Comparison of ENCODE assay signal across 10 cellular contexts in genomic region chr3:112514527-112515128, GRCh38. TPM values are rescaled to one million over a fixed set of nuclear protein-coding genes. Genes with fewer than 3 reads are reported as not detected.
DNase-seq lines count a peak whose midpoint lies in the region; ATAC-seq and TF ChIP-seq lines count a peak whose summit lies in the region.
"Had no signal": no experiment of that assay in that cellular context is flagged by ENCODE, and none has a peak within 500 bp of the region (broad histone marks: within the 10 kb centered on the region; RNA-seq: fewer than 3 reads in every experiment).

No MANE protein-coding gene starts in this region.

- ATAC-seq in CD8-positive, alpha-beta T cell: peak; percentile 49
- ATAC-seq in GM19328 (IDR thresholded peaks at IDR 0.05; ENCODE audit: unreplicated experiment) (peak; percentile 99), HG02981 (IDR thresholded peaks at IDR 0.05; ENCODE audit: unreplicated experiment) (peak; percentile 99)

- peaks cover 18% of the 10 kb centered on the region for H3K4me1 Mint-ChIP-seq in CD8-positive, alpha-beta T cell (ENCODE audit: low read depth)
- H3K4me1 Mint-ChIP-seq in activated CD4-positive, alpha-beta memory T cell treated with anti-CD3 and anti-CD28 coated beads for 36 hours (ENCODE audit: low read depth): peaks cover 24% of the 10 kb centered on the region

- H3K4me1 ChIP-seq in CD8-positive, alpha-beta T cell (ENCODE audit: insufficient read depth, low read length): peaks cover 4% of the 10 kb centered on the region
- H3K4me1 ChIP-seq: SJCRH30 had no signal

- intact Hi-C loops in CD8-positive, alpha-beta T cell (cut with DNase I, micrococcal nuclease): loop anchor here in 1 of 2 experiments (1.0 kb wide), 1 partner anchor 402 kb away; no protein-coding TSS in a partner anchor
- intact Hi-C loops in activated CD4-positive, alpha-beta memory T cell treated with anti-CD3 and anti-CD28 coated beads for 36 hours (cut with micrococcal nuclease): loop anchor here (1.0 kb wide), 1 partner anchor 15 kb away; the partner anchor contains the start of gene BTLA

- H3K4me3 ChIP-seq in CD8-positive, alpha-beta T cell (ENCODE audit: low read depth, low read length): no peak overlapping the region
- H3K4me3 ChIP-seq: SJCRH30 had no signal

- TF ChIP-seq CTCF in CD8-positive, alpha-beta T cell (IDR thresholded peaks at IDR 0.05): no peak

- DNase-seq in CD8-positive, alpha-beta T cell: no peak
- DNase-seq in activated CD4-positive, alpha-beta memory T cell treated with anti-CD3 and anti-CD28 coated beads for 36 hours: peak; percentile 54
- no peak for DNase-seq in activated CD8-positive, alpha-beta memory T cell treated with anti-CD3 and anti-CD28 coated beads, Interleukin-2, amount 50 U/mL, for 4 hours
- no peak for DNase-seq in stimulated activated CD8-positive, alpha-beta memory T cell treated with anti-CD3 and anti-CD28 coated beads, Interleukin-4, amount 100 ng/mL, for 48 hours
- DNase-seq in stimulated activated CD4-positive, alpha-beta T cell treated with anti-CD3 and anti-CD28 coated beads, Interleukin-2, amount 100 ng/mL, for 48 hours: no peak
- no peak for DNase-seq in NAMALWA (ENCODE audit: low spot score)
- DNase-seq: Calu3, SJCRH30 had no signal

- peaks cover 2% of the 10 kb centered on the region for H3K9me3 Mint-ChIP-seq in CD8-positive, alpha-beta T cell
- peaks cover 11% of the 10 kb centered on the region for H3K9me3 Mint-ChIP-seq in activated CD4-positive, alpha-beta memory T cell treated with anti-CD3 and anti-CD28 coated beads for 36 hours

- no peak overlapping the region for H3K27ac Mint-ChIP-seq in CD8-positive, alpha-beta T cell
- peak overlapping the region; percentile 51 for H3K27ac Mint-ChIP-seq in activated CD4-positive, alpha-beta memory T cell treated with anti-CD3 and anti-CD28 coated beads for 36 hours

- H3K27ac ChIP-seq in CD8-positive, alpha-beta T cell (ENCODE audit: low read depth, low read length): no peak overlapping the region
- H3K27ac ChIP-seq: SJCRH30 had no signal

- CTCF ChIA-PET in CD8-positive, alpha-beta T cell (lab: Charles Lee): interaction anchor here (1.1 to 1.8 kb wide), 3 partner anchors 14 to 403 kb away, joined by 3 to 5 read pairs (median 4); no protein-coding TSS in a partner anchor
- CTCF ChIA-PET in activated CD4-positive, alpha-beta memory T cell treated with anti-CD3 and anti-CD28 coated beads for 36 hours (lab: Charles Lee): interaction anchor here (1.3 to 1.8 kb wide), 4 partner anchors 11 to 182 kb away, joined by 3 to 10 read pairs (median 4); partner anchors contain the start of gene CD200

- no peaks in the 10 kb centered on the region for H3K27me3 Mint-ChIP-seq in CD8-positive, alpha-beta T cell (ENCODE audit: low read depth)
- H3K27me3 Mint-ChIP-seq in activated CD4-positive, alpha-beta memory T cell treated with anti-CD3 and anti-CD28 coated beads for 36 hours: no peaks in the 10 kb centered on the region

- no peaks in the 10 kb centered on the region for H3K27me3 ChIP-seq in CD8-positive, alpha-beta T cell (ENCODE audit: insufficient read depth, low read length)
- H3K27me3 ChIP-seq: SJCRH30 had no signal

- peaks cover 2% of the 10 kb centered on the region for H3K36me3 Mint-ChIP-seq in CD8-positive, alpha-beta T cell
- peaks cover 5% of the 10 kb centered on the region for H3K36me3 Mint-ChIP-seq in activated CD4-positive, alpha-beta memory T cell treated with anti-CD3 and anti-CD28 coated beads for 36 hours

- H3K4me3 Mint-ChIP-seq in CD8-positive, alpha-beta T cell: no peak overlapping the region
- no peak overlapping the region for H3K4me3 Mint-ChIP-seq in activated CD4-positive, alpha-beta memory T cell treated with anti-CD3 and anti-CD28 coated beads for 36 hours

- no peaks in the 10 kb centered on the region for H3K9me3 ChIP-seq in CD8-positive, alpha-beta T cell (ENCODE audit: low read length)

- no peaks in the 10 kb centered on the region for H3K36me3 ChIP-seq in CD8-positive, alpha-beta T cell (ENCODE audit: insufficient read depth, low read length)
- H3K36me3 ChIP-seq: SJCRH30 had no signal

- POLR2A ChIA-PET in CD8-positive, alpha-beta T cell (lab: Charles Lee): interaction anchor here (0.6 kb wide), 1 partner anchor 11 kb away, joined by 3 read pairs; no protein-coding TSS in a partner anchor
- POLR2A ChIA-PET in activated CD4-positive, alpha-beta memory T cell treated with anti-CD3 and anti-CD28 coated beads for 36 hours (lab: Charles Lee): no interaction called here

RNA-seq across cellular contexts. Expression of gene BTLA, which starts 15.4 kb away (rescaled TPM):
- total RNA-seq in CD8-positive, alpha-beta T cell: 1 to 10 TPM; 3.0 to 4.6 TPM
- total RNA-seq in activated CD4-positive, alpha-beta memory T cell treated with anti-CD3 and anti-CD28 coated beads for 36 hours: 10 to 100 TPM; 17.3 to 18.7 TPM
- total RNA-seq: Calu3, SJCRH30 had no signal

RNA-seq across cellular contexts. Expression of gene ATG3, which starts 47.1 kb away (rescaled TPM):
- 10 to 100 TPM; 50.0 to 54.4 TPM for total RNA-seq in CD8-positive, alpha-beta T cell
- 10 to 100 TPM; 58.1 to 59.5 TPM for total RNA-seq in activated CD4-positive, alpha-beta memory T cell treated with anti-CD3 and anti-CD28 coated beads for 36 hours

RNA-seq across cellular contexts. Expression of gene SLC35A5, which starts 47.2 kb away (rescaled TPM):
- total RNA-seq in CD8-positive, alpha-beta T cell: 1 to 10 TPM; 4.4 to 6.1 TPM
- total RNA-seq in activated CD4-positive, alpha-beta memory T cell treated with anti-CD3 and anti-CD28 coated beads for 36 hours: 10 to 100 TPM; 15.5 to 17.8 TPM

Comparison
In these comparisons a context has a peak if more than half of its experiments do, and no peak if none do; other contexts are left out.
1. ATAC-seq: peak in every context shown above with its lines; median percentile 99 in GM19328; 99 in HG02981; 49 in CD8-positive, alpha-beta T cell.